In the genomic region with DNA sequence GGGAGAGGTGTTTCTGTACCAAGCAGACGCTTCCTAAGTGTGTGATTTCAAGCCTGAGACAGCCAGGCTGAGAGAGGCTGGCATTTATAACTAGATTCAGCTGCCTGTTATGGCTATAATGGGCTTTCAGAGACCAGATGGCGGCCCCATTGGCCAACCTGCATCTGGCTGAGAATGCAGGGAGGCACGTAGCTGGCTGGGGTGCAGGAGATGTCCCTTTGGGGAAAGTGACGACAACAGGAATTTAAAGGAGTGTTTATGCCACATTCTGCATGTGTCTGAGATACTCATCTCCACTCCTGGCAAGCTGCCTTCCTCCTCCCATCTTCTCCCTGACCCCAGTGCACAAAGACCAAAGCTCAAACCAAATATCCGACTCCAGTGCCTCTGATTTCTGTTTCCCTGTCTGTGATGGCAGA, we compare ENCODE assay signal across 13 cellular contexts. TPM values are rescaled to one million over a fixed set of nuclear protein-coding genes. Genes with fewer than 3 reads are reported as not detected.
DNase-seq lines count a peak whose midpoint lies in the region; TF ChIP-seq lines count a peak whose summit lies in the region.
"Had no signal": no experiment of that assay in that cellular context is flagged by ENCODE, and none has a peak within 500 bp of the region (broad histone marks: within the 10 kb centered on the region; RNA-seq: fewer than 3 reads in every experiment).

No MANE protein-coding gene starts in this region.

- H3K4me3 ChIP-seq in fibroblast of lung (replicated peaks in 1 of 4; ENCODE audit: control extremely low read depth in 1 of 4, insufficient read depth in 1 of 4, low read depth in 3 of 4, low read length in 4 of 4) (no peak overlapping the region), skeletal muscle tissue (ENCODE audit: low read length in 3 of 3) (peak overlapping the region in 2 of 3 donors; percentile 6 to 25)
- H3K4me3 ChIP-seq: GM23338, tibial artery had no signal

- no peaks in the 10 kb centered on the region for H3K27me3 ChIP-seq in fibroblast of lung (ENCODE audit: control insufficient read depth, insufficient read depth, low read length)
- no peaks in the 10 kb centered on the region for H3K27me3 ChIP-seq in skeletal muscle tissue (ENCODE audit: control insufficient read depth in 3 of 3, insufficient read depth in 3 of 3, low read length in 3 of 3)
- H3K27me3 ChIP-seq: tibial artery had no signal

- peak overlapping the region; percentile 3 for H2AFZ ChIP-seq in fibroblast of lung (ENCODE audit: low read length)
- H2AFZ ChIP-seq: GM23338 had no signal

- no peaks in the 10 kb centered on the region for H4K20me1 ChIP-seq in fibroblast of lung (ENCODE audit: control insufficient read depth, extremely low read depth, insufficient read depth, low read length)

- H3K36me3 ChIP-seq in fibroblast of lung (ENCODE audit: control insufficient read depth, insufficient read depth, low read length) (no peaks in the 10 kb centered on the region), skeletal muscle tissue (ENCODE audit: control insufficient read depth in 3 of 3, insufficient read depth in 3 of 3, low read length in 3 of 3) (no peaks in the 10 kb centered on the region)
- H3K36me3 ChIP-seq: tibial artery had no signal

- TF ChIP-seq CTCF in fibroblast of lung (conservative IDR thresholded peaks at IDR 0.05 in 1 of 2, IDR thresholded peaks at IDR 0.05 in 1 of 2; ENCODE audit: low read depth in 1 of 2, low read length in 2 of 2) = no peak

- H3K79me2 ChIP-seq in fibroblast of lung (ENCODE audit: control insufficient read depth, insufficient read depth, low read length) = no peaks in the 10 kb centered on the region

- DNase-seq in NCI-H1092 (lab: John Stamatoyannopoulos, UW) = peak; percentile 73
- DNase-seq in NCI-H526 treated with DMSO at 0.1 percent for 48 hours (lab: John Stamatoyannopoulos, UW) = peak; percentile 26
- DNase-seq in fibroblast of lung (ENCODE audit: low read depth in 2 of 2) = no peak
- no peak for DNase-seq in effector CD4-positive, alpha-beta T cell
- no peak for DNase-seq in hippocampal formation (lab: John Stamatoyannopoulos, UW)
- no peak for DNase-seq in mesenteric fat pad (ENCODE audit: low spot score)
- DNase-seq: DND-41, NCI-H1930, small intestine, tibial artery had no signal

- no peak overlapping the region for H3K9ac ChIP-seq in fibroblast of lung (ENCODE audit: insufficient read depth, low read length)
- peak overlapping the region; percentile 26 to 36 (median 29) for H3K9ac ChIP-seq in skeletal muscle tissue (ENCODE audit: low read depth in 1 of 3, low read length in 3 of 3)

- H3K4me1 ChIP-seq in fibroblast of lung (ENCODE audit: control insufficient read depth, extremely low read depth, insufficient read depth, low read length) = no peaks in the 10 kb centered on the region
- peaks cover 11 to 16% (median 12%) of the 10 kb centered on the region in 3 donors for H3K4me1 ChIP-seq in skeletal muscle tissue (ENCODE audit: control insufficient read depth in 3 of 3, insufficient read depth in 3 of 3, low read length in 3 of 3)
- H3K4me1 ChIP-seq: tibial artery had no signal

- no peak overlapping the region for H3K27ac ChIP-seq in fibroblast of lung (ENCODE audit: insufficient read depth, low read length)
- peak overlapping the region; percentile 17 for H3K27ac ChIP-seq in skeletal muscle tissue (ENCODE audit: low read depth, low read length)
- H3K27ac ChIP-seq: tibial artery had no signal

- no peak overlapping the region for H3K4me2 ChIP-seq in fibroblast of lung (ENCODE audit: extremely low read depth, insufficient read depth, low read length)
- H3K4me2 ChIP-seq: GM23338 had no signal

- H3K9me3 ChIP-seq in fibroblast of lung (ENCODE audit: control insufficient read depth, insufficient read depth, low read depth, low read length) (no peaks in the 10 kb centered on the region), skeletal muscle tissue (ENCODE audit: control insufficient read depth in 3 of 3, low read length in 3 of 3) (no peaks in the 10 kb centered on the region)
- H3K9me3 ChIP-seq: tibial artery had no signal

RNA-seq across cellular contexts. Expression of a gene that starts 21.3 kb away (rescaled TPM):
- total RNA-seq in fibroblast of lung (not detected in 2 replicates), skeletal muscle tissue (3.1 TPM), mesenteric fat pad (not detected)
- polyA plus RNA-seq in fibroblast of lung = 0.16 and 0.36 TPM in 2 replicates
- polyA plus RNA-seq in fibroblast of lung (2012) = 0.42 TPM in 1 of 2 replicates, not detected in the other
- polyA minus RNA-seq in fibroblast of lung (ENCODE audit: low replicate concordance) = not detected in 2 replicates
- total RNA-seq: activated CD8-positive, alpha-beta memory T cell treated with anti-CD3 and anti-CD28 coated beads for 36 hours; GM23338 had no signal
- polyA plus RNA-seq: GM23338, small intestine had no signal

Comparison
In these comparisons a context has a peak if more than half of its experiments do, and no peak if none do; other contexts are left out.
1. DNase-seq: peak in NCI-H1092 (single experiment) and NCI-H526 treated with DMSO at 0.1 percent for 48 hours (single experiment); none in fibroblast of lung (0 of 2), effector CD4-positive, alpha-beta T cell (single experiment), hippocampal formation (0 of 2) and mesenteric fat pad (single experiment).
2. H3K4me3 ChIP-seq: peak in skeletal muscle tissue (2 of 3); none in fibroblast of lung (0 of 4).